ENCODE assay signal across 9 cellular contexts in genomic region chr10:112887968-112888367, GRCh38.
"Had no signal": no experiment of that assay in that cellular context is flagged by ENCODE, and none has a peak within 500 bp of the region (broad histone marks: within the 10 kb centered on the region; RNA-seq: fewer than 3 reads in every experiment).

No MANE protein-coding gene starts in this region.

- H3K4me3 ChIP-seq: GM23248, HAP-1, K562 had no signal

- H3K36me3 ChIP-seq: HAP-1 had no signal

- H3K27ac Mint-ChIP-seq: HFFc6 had no signal

- H2AFZ ChIP-seq: GM23248 had no signal

- H3K27ac ChIP-seq: GM23248, HL-60 had no signal

- ATAC-seq: HCT116, K562 had no signal

- H3K4me3 Mint-ChIP-seq: HFFc6 had no signal

- DNase-seq: GM23248, H7, HFFc6, IMR-90, KG1 had no signal
